In genomic region chr12:56137853-56138571, GRCh38 we compare ENCODE assay signal across 17 cellular contexts. TPM values are rescaled to one million over a fixed set of nuclear protein-coding genes. Genes with fewer than 3 reads are reported as not detected.
A peak's percentile ranks its signal among the peaks of the same experiment; 100 is the strongest.
DNase-seq lines count a peak whose midpoint lies in the region; ATAC-seq, FAIRE-seq and TF ChIP-seq lines count a peak whose summit lies in the region.
"Had no signal": no experiment of that assay in that cellular context is flagged by ENCODE, and none has a peak within 500 bp of the region (broad histone marks: within the 10 kb centered on the region; RNA-seq: fewer than 3 reads in every experiment).

No MANE protein-coding gene starts in this region.

- H2AFZ ChIP-seq in HepG2 (ENCODE audit: low read length), result no peak overlapping the region
- H2AFZ ChIP-seq: hepatocyte, parathyroid adenoma had no signal

- no peaks in the 10 kb centered on the region for H3K27me3 ChIP-seq in HepG2 (ENCODE audit: control insufficient read depth in 1 of 2, insufficient read depth in 2 of 2, low read length in 2 of 2)
- no peaks in the 10 kb centered on the region for H3K27me3 ChIP-seq in right lobe of liver
- no peaks in the 10 kb centered on the region for H3K27me3 ChIP-seq in thymus (ENCODE audit: control insufficient read depth, insufficient read depth)
- no peaks in the 10 kb centered on the region for H3K27me3 ChIP-seq in HAP-1 (ENCODE audit: low read depth)
- H3K27me3 ChIP-seq: hepatocyte, uterus had no signal

- BruUV-seq in HepG2 (replicated peaks; lab: Mats Ljungman, UMichigan), result no TSS peak

- no peak overlapping the region for H3K4me2 ChIP-seq in HepG2 (ENCODE audit: low read depth, low read length)
- H3K4me2 ChIP-seq: hepatocyte, KMS-11, smooth muscle cell had no signal

- H3K36me3 Mint-ChIP-seq in activated T-helper 17 cell treated with anti-CD3 and anti-CD28 coated beads, Interleukin-2, amount 50 U/mL, for 72 hours (ENCODE audit: low read depth), result peaks cover 99% of the 10 kb centered on the region

- peak overlapping the region; percentile 73 for H3K27ac Mint-ChIP-seq in activated T-helper 17 cell treated with anti-CD3 and anti-CD28 coated beads, Interleukin-2, amount 50 U/mL, for 72 hours

- no peak for TF ChIP-seq RAD21 in HepG2 (CRISPR knock-in tag; IDR thresholded peaks at IDR 0.05)

- POLR2A ChIA-PET in HepG2 (lab: Yijun Ruan, JAX), result interaction anchor here (2.1 kb wide), 1 partner anchor 10 kb away, joined by 6 read pairs; the partner anchor contains the start of gene ESYT1

- H4K20me1 ChIP-seq in HepG2 (ENCODE audit: insufficient read depth, low read length), result no peaks in the 10 kb centered on the region

- no peak for TF ChIP-seq EP300 in HepG2 (IDR thresholded peaks at IDR 0.05; ENCODE audit: low read depth in 2 of 2, low read length in 2 of 2)
- TF ChIP-seq EP300 in HepG2 (CRISPR knock-in tag; IDR thresholded peaks at IDR 0.05; ENCODE audit: borderline replicate concordance), result no peak

- in situ Hi-C loops in HepG2 (cut with HindIII; ENCODE audit: extremely low pct_ligation_motif_present, low pct_unique_long_range_greater_than_20kb), result no loop called here
- in situ Hi-C loops in HAP-1 (cut with MboI; ENCODE audit: low sequenced_read_pairs), result no loop called here

- H3K4me1 ChIP-seq in HepG2 (ENCODE audit: insufficient read depth, low read length) (no peaks in the 10 kb centered on the region), right lobe of liver (no peaks in the 10 kb centered on the region), thymus (ENCODE audit: control insufficient read depth, insufficient read depth, low read length) (no peaks in the 10 kb centered on the region), HAP-1 (no peaks in the 10 kb centered on the region)
- H3K4me1 ChIP-seq: parathyroid adenoma, uterus had no signal

- CTCF ChIA-PET in HepG2 (lab: Yijun Ruan, JAX; ENCODE audit: low intra/inter-chr PET ratio, low total read pairs), result no interaction called here

- H3K79me2 ChIP-seq in HepG2 (ENCODE audit: insufficient read depth, low read length), result no peaks in the 10 kb centered on the region
- H3K79me2 ChIP-seq: hepatocyte, parathyroid adenoma had no signal

- H3K36me3 ChIP-seq in HepG2 (replicated peaks in 1 of 2; ENCODE audit: control insufficient read depth in 1 of 2, insufficient read depth in 2 of 2, low read length in 2 of 2), result peaks cover 17 to 73% of the 10 kb centered on the region in 2 experiments
- peaks cover 4 to 91% (median 41%) of the 10 kb centered on the region in 4 donors for H3K36me3 ChIP-seq in right lobe of liver
- peaks cover 64% of the 10 kb centered on the region for H3K36me3 ChIP-seq in thymus (ENCODE audit: control insufficient read depth, insufficient read depth)
- peaks cover 85% of the 10 kb centered on the region for H3K36me3 ChIP-seq in HAP-1 (replicated peaks)
- H3K36me3 ChIP-seq: uterus had no signal

- peaks cover 18% of the 10 kb centered on the region for H3K4me1 Mint-ChIP-seq in activated T-helper 17 cell treated with anti-CD3 and anti-CD28 coated beads, Interleukin-2, amount 50 U/mL, for 72 hours

- peak overlapping the region; percentile 17 for H3K4me3 Mint-ChIP-seq in activated T-helper 17 cell treated with anti-CD3 and anti-CD28 coated beads, Interleukin-2, amount 50 U/mL, for 72 hours

- no peak for ATAC-seq in HepG2
- no peak for ATAC-seq in right lobe of liver
- no peak for ATAC-seq in activated T-helper 17 cell treated with anti-CD3 and anti-CD28 coated beads, Interleukin-2, amount 50 U/mL, for 72 hours (replicated peaks)
- ATAC-seq: left cardiac atrium; stimulated activated naive CD8-positive, alpha-beta T cell treated with anti-CD3 and anti-CD28 coated beads, Interleukin-15, Interleukin-2, amounts not matched to agents 100 U/mL and 50 U/mL, for 24 hours had no signal

- H3K27me3 Mint-ChIP-seq in activated T-helper 17 cell treated with anti-CD3 and anti-CD28 coated beads, Interleukin-2, amount 50 U/mL, for 72 hours, result no peaks in the 10 kb centered on the region

- 96% methylated on average over 13 of the region's 14 CpGs for WGBS in HepG2 (ENCODE audit: low lambda C conversion rate)
- 95% methylated on average over 10 of the region's 14 CpGs for WGBS in right lobe of liver (ENCODE audit: insufficient coverage, low coverage, low lambda C conversion rate, missing lambda C conversion rate)
- whole genome bisulfite sequencing in thymus, result 95% methylated on average over 14 of the region's 14 CpGs

- H3K27ac ChIP-seq in HepG2 (ENCODE audit: extremely low read length, insufficient read depth, low read length), result no peak overlapping the region
- no peak overlapping the region for H3K27ac ChIP-seq in right lobe of liver
- peak overlapping the region; percentile 61 for H3K27ac ChIP-seq in thymus (ENCODE audit: low read depth)
- H3K27ac ChIP-seq: hepatocyte, KMS-11, parathyroid adenoma, uterus had no signal

- H3K4me3 ChIP-seq in HepG2 (replicated peaks in 1 of 3; ENCODE audit: insufficient read depth in 1 of 3, low read depth in 2 of 3, low read length in 3 of 3) (no peak overlapping the region), right lobe of liver (no peak overlapping the region), thymus (ENCODE audit: low read length) (no peak overlapping the region), HAP-1 (no peak overlapping the region)
- H3K4me3 ChIP-seq: hepatocyte, smooth muscle cell, uterus had no signal

- no peak for DNase-seq in HepG2 (ENCODE audit: low spot score)
- DNase-seq in right lobe of liver, result no peak
- no peak for DNase-seq in NCI-H82 (lab: John Stamatoyannopoulos, UW)
- no peak for DNase-seq in HAP-1 (ENCODE audit: low spot score in 2 of 2)
- DNase-seq: activated CD4-positive, alpha-beta T cell treated with anti-CD3 and anti-CD28 coated beads for 1 hour; activated gamma-delta T cell; left cardiac atrium; NCI-H1105 treated with DMSO at 0.1 percent for 48 hours; NK-92 treated with Interleukin-12 subunit alpha and Interleukin-12 subunit beta, amount 100 ng/mL, for 24 hours; stimulated activated naive CD8-positive, alpha-beta T cell treated with anti-CD3 and anti-CD28 coated beads, Interleukin-15, Interleukin-2, amounts not matched to agents 100 U/mL and 50 U/mL, for 24 hours; uterus had no signal

- H3K9me3 ChIP-seq in HepG2 (ENCODE audit: low read length) (no peaks in the 10 kb centered on the region), right lobe of liver (no peaks in the 10 kb centered on the region), thymus (ENCODE audit: control insufficient read depth) (no peaks in the 10 kb centered on the region), HAP-1 (no peaks in the 10 kb centered on the region)
- H3K9me3 ChIP-seq: uterus had no signal

- TF ChIP-seq CTCF in HepG2 (CRISPR knock-in tag; IDR thresholded peaks at IDR 0.05) (no peak), right lobe of liver (IDR thresholded peaks at IDR 0.05) (no peak)

- no peak for TF ChIP-seq POLR2A in HepG2 (IDR thresholded peaks at IDR 0.05; ENCODE audit: insufficient read depth in 1 of 2, low read depth in 2 of 2, low read length in 2 of 2)
- no peak for TF ChIP-seq POLR2A in right lobe of liver (IDR thresholded peaks at IDR 0.05)

- intact Hi-C loops in HepG2 (cut with micrococcal nuclease; ENCODE audit: unreplicated experiment), result no loop called here
- intact Hi-C loops in right lobe of liver (cut with DNase I), result no loop called here

- H3K9me3 Mint-ChIP-seq in activated T-helper 17 cell treated with anti-CD3 and anti-CD28 coated beads, Interleukin-2, amount 50 U/mL, for 72 hours, result no peaks in the 10 kb centered on the region

- FAIRE-seq in HepG2 (lab: Jason Lieb, UNC), result no peak

- H3K9ac ChIP-seq in HepG2 (ENCODE audit: insufficient read depth, low read depth, low read length), result no peak overlapping the region
- H3K9ac ChIP-seq: KMS-11, parathyroid adenoma had no signal

RNA-seq across cellular contexts. Expression of gene ESYT1, which starts 9.9 kb away (rescaled TPM):
- total RNA-seq in HepG2 (2016; rRNA removed; fragmentation: Illumina TruSeq; extraction: Trizol), result 30.1 and 66.9 TPM in 2 replicates
- 6.1 and 7.8 TPM in 2 replicates for total RNA-seq in HepG2 (2016; cell fraction: cytosol; rRNA removed; fragmentation: Illumina TruSeq; extraction: Trizol; ENCODE audit: low read depth)
- 27.6 and 70.9 TPM in 2 replicates for total RNA-seq in HepG2 (2016; cell fraction: insoluble cytoplasmic fraction; rRNA removed; fragmentation: Illumina TruSeq; extraction: Trizol)
- 12.4 and 14.5 TPM in 2 replicates for total RNA-seq in HepG2 (2016; cell fraction: membrane; rRNA removed; fragmentation: Illumina TruSeq; extraction: Trizol)
- total RNA-seq in HepG2 (2016; cell fraction: nucleus; rRNA removed; fragmentation: Illumina TruSeq; extraction: Trizol), result 74.2 and 79.4 TPM in 2 replicates
- 71.0 and 80.1 TPM in 2 replicates for polyA plus RNA-seq in HepG2 (2011; rRNA removed)
- polyA plus RNA-seq in HepG2 (2011; cell fraction: cytosol; rRNA removed), result 65.6 and 71.7 TPM in 2 replicates
- 144 and 146 TPM in 2 replicates for polyA plus RNA-seq in HepG2 (2011; cell fraction: nucleus; rRNA removed)
- 27.6 and 29.6 TPM in 2 replicates for polyA plus RNA-seq in HepG2 (2012)
- polyA plus RNA-seq in HepG2 (2016; cell fraction: cytosol; fragmentation: Illumina TruSeq; extraction: Trizol; ENCODE audit: low read depth), result 4.5 and 6.5 TPM in 2 replicates
- 22.5 and 29.6 TPM in 2 replicates for polyA plus RNA-seq in HepG2 (2016; cell fraction: insoluble cytoplasmic fraction; fragmentation: Illumina TruSeq; extraction: Trizol; ENCODE audit: low read depth)
- 9.2 and 9.6 TPM in 2 replicates for polyA plus RNA-seq in HepG2 (2016; cell fraction: membrane; fragmentation: Illumina TruSeq; extraction: Trizol; ENCODE audit: low read depth)
- 105 and 109 TPM in 2 replicates for polyA plus RNA-seq in HepG2 (2016; cell fraction: nucleus; fragmentation: Illumina TruSeq; extraction: Trizol; ENCODE audit: insufficient read depth, low read depth)
- 191 and 267 TPM in 2 replicates for polyA minus RNA-seq in HepG2 (2011; rRNA and poly(A)+ RNA removed; ENCODE audit: low replicate concordance)
- 75.6 and 84.1 TPM in 2 replicates for polyA minus RNA-seq in HepG2 (2011; cell fraction: cytosol; rRNA and poly(A)+ RNA removed)
- polyA minus RNA-seq in HepG2 (2011; cell fraction: nucleus; rRNA and poly(A)+ RNA removed), result 47.8 and 73.0 TPM in 2 replicates
- 100 to 1,000 TPM in 1 of 6 experiments, 10 to 100 TPM in 5; 56.5 to 117 (median 70.3) TPM for total RNA-seq in right lobe of liver
- total RNA-seq in activated T-helper 17 cell treated with anti-CD3 and anti-CD28 coated beads, Interleukin-2, amount 50 U/mL, for 72 hours, result 100 to 1,000 TPM; 234 to 236 TPM
- polyA plus RNA-seq in thymus, result 39.2 TPM

RNA-seq across cellular contexts. Expression of gene MYL6B, which starts 14.4 kb away (rescaled TPM):
- total RNA-seq in HepG2 (2016; rRNA removed; fragmentation: Illumina TruSeq; extraction: Trizol) (75.7 and 76.5 TPM in 2 replicates), right lobe of liver (10 to 100 TPM in 5 of 6 experiments, 1 to 10 TPM in 1; 4.9 to 18.7 (median 12.6) TPM)
- 325 and 392 TPM in 2 replicates for total RNA-seq in HepG2 (2016; cell fraction: cytosol; rRNA removed; fragmentation: Illumina TruSeq; extraction: Trizol; ENCODE audit: low read depth)
- 64.5 and 75.8 TPM in 2 replicates for total RNA-seq in HepG2 (2016; cell fraction: insoluble cytoplasmic fraction; rRNA removed; fragmentation: Illumina TruSeq; extraction: Trizol)
- total RNA-seq in HepG2 (2016; cell fraction: membrane; rRNA removed; fragmentation: Illumina TruSeq; extraction: Trizol), result 194 and 230 TPM in 2 replicates
- total RNA-seq in HepG2 (2016; cell fraction: nucleus; rRNA removed; fragmentation: Illumina TruSeq; extraction: Trizol), result 25.1 and 31.8 TPM in 2 replicates
- polyA plus RNA-seq in HepG2 (2011; rRNA removed) (81.4 and 88.7 TPM in 2 replicates), thymus (60.9 TPM)
- 101 and 116 TPM in 2 replicates for polyA plus RNA-seq in HepG2 (2011; cell fraction: cytosol; rRNA removed)
- polyA plus RNA-seq in HepG2 (2011; cell fraction: nucleus; rRNA removed), result 53.0 and 71.7 TPM in 2 replicates
- polyA plus RNA-seq in HepG2 (2012), result 71.1 and 77.9 TPM in 2 replicates
- polyA plus RNA-seq in HepG2 (2016; cell fraction: cytosol; fragmentation: Illumina TruSeq; extraction: Trizol; ENCODE audit: low read depth), result 374 and 492 TPM in 2 replicates
- 78.1 and 85.3 TPM in 2 replicates for polyA plus RNA-seq in HepG2 (2016; cell fraction: insoluble cytoplasmic fraction; fragmentation: Illumina TruSeq; extraction: Trizol; ENCODE audit: low read depth)
- 220 and 254 TPM in 2 replicates for polyA plus RNA-seq in HepG2 (2016; cell fraction: membrane; fragmentation: Illumina TruSeq; extraction: Trizol; ENCODE audit: low read depth)
- 77.1 and 86.6 TPM in 2 replicates for polyA plus RNA-seq in HepG2 (2016; cell fraction: nucleus; fragmentation: Illumina TruSeq; extraction: Trizol; ENCODE audit: insufficient read depth, low read depth)
- polyA minus RNA-seq in HepG2 (2011; rRNA and poly(A)+ RNA removed; ENCODE audit: low replicate concordance), result 23.8 and 38.6 TPM in 2 replicates
- polyA minus RNA-seq in HepG2 (2011; cell fraction: cytosol; rRNA and poly(A)+ RNA removed), result 16.8 and 20.3 TPM in 2 replicates
- 14.3 and 20.6 TPM in 2 replicates for polyA minus RNA-seq in HepG2 (2011; cell fraction: nucleus; rRNA and poly(A)+ RNA removed)
- total RNA-seq in activated T-helper 17 cell treated with anti-CD3 and anti-CD28 coated beads, Interleukin-2, amount 50 U/mL, for 72 hours, result 100 to 1,000 TPM in 1 of 2 donors, 10 to 100 TPM in 1; 96.9 to 114 TPM

RNA-seq across cellular contexts. Expression of gene ZC3H10, which starts 19.9 kb away (rescaled TPM):
- total RNA-seq in HepG2 (2016; rRNA removed; fragmentation: Illumina TruSeq; extraction: Trizol) (1.9 and 2.3 TPM in 2 replicates), right lobe of liver (1 to 10 TPM; 1.7 to 5.4 (median 3.2) TPM)
- total RNA-seq in HepG2 (2016; cell fraction: cytosol; rRNA removed; fragmentation: Illumina TruSeq; extraction: Trizol; ENCODE audit: low read depth), result 3.2 and 3.7 TPM in 2 replicates
- 1.6 and 2.5 TPM in 2 replicates for total RNA-seq in HepG2 (2016; cell fraction: insoluble cytoplasmic fraction; rRNA removed; fragmentation: Illumina TruSeq; extraction: Trizol)
- total RNA-seq in HepG2 (2016; cell fraction: membrane; rRNA removed; fragmentation: Illumina TruSeq; extraction: Trizol), result 2.0 and 3.1 TPM in 2 replicates
- total RNA-seq in HepG2 (2016; cell fraction: nucleus; rRNA removed; fragmentation: Illumina TruSeq; extraction: Trizol), result 2.9 and 4.3 TPM in 2 replicates
- polyA plus RNA-seq in HepG2 (2011; rRNA removed) (0.70 and 0.98 TPM in 2 replicates), thymus (3.1 TPM)
- polyA plus RNA-seq in HepG2 (2011; cell fraction: cytosol; rRNA removed), result 0.58 and 0.59 TPM in 2 replicates
- 2.0 and 2.3 TPM in 2 replicates for polyA plus RNA-seq in HepG2 (2011; cell fraction: nucleus; rRNA removed)
- polyA plus RNA-seq in HepG2 (2012), result 0.99 and 1.0 TPM in 2 replicates
- 0.17 and 0.23 TPM in 2 replicates for polyA plus RNA-seq in HepG2 (2016; cell fraction: cytosol; fragmentation: Illumina TruSeq; extraction: Trizol; ENCODE audit: low read depth)
- 1.2 and 1.5 TPM in 2 replicates for polyA plus RNA-seq in HepG2 (2016; cell fraction: insoluble cytoplasmic fraction; fragmentation: Illumina TruSeq; extraction: Trizol; ENCODE audit: low read depth)
- 0.38 and 0.55 TPM in 2 replicates for polyA plus RNA-seq in HepG2 (2016; cell fraction: membrane; fragmentation: Illumina TruSeq; extraction: Trizol; ENCODE audit: low read depth)
- polyA plus RNA-seq in HepG2 (2016; cell fraction: nucleus; fragmentation: Illumina TruSeq; extraction: Trizol; ENCODE audit: insufficient read depth, low read depth), result 2.3 and 2.8 TPM in 2 replicates
- 5.6 and 16.3 TPM in 2 replicates for polyA minus RNA-seq in HepG2 (2011; rRNA and poly(A)+ RNA removed; ENCODE audit: low replicate concordance)
- 1.8 and 2.6 TPM in 2 replicates for polyA minus RNA-seq in HepG2 (2011; cell fraction: cytosol; rRNA and poly(A)+ RNA removed)
- polyA minus RNA-seq in HepG2 (2011; cell fraction: nucleus; rRNA and poly(A)+ RNA removed), result 8.6 and 8.8 TPM in 2 replicates
- total RNA-seq in activated T-helper 17 cell treated with anti-CD3 and anti-CD28 coated beads, Interleukin-2, amount 50 U/mL, for 72 hours, result 1 to 10 TPM; 7.8 to 8.0 TPM

RNA-seq across cellular contexts. Expression of gene MYL6, which starts 20.1 kb away (rescaled TPM):
- 1,192 and 1,778 TPM in 2 replicates for total RNA-seq in HepG2 (2016; rRNA removed; fragmentation: Illumina TruSeq; extraction: Trizol)
- total RNA-seq in HepG2 (2016; cell fraction: cytosol; rRNA removed; fragmentation: Illumina TruSeq; extraction: Trizol; ENCODE audit: low read depth), result 428 and 482 TPM in 2 replicates
- total RNA-seq in HepG2 (2016; cell fraction: insoluble cytoplasmic fraction; rRNA removed; fragmentation: Illumina TruSeq; extraction: Trizol), result 1,256 and 1,894 TPM in 2 replicates
- 384 and 408 TPM in 2 replicates for total RNA-seq in HepG2 (2016; cell fraction: membrane; rRNA removed; fragmentation: Illumina TruSeq; extraction: Trizol)
- total RNA-seq in HepG2 (2016; cell fraction: nucleus; rRNA removed; fragmentation: Illumina TruSeq; extraction: Trizol), result 421 and 427 TPM in 2 replicates
- 983 and 1,127 TPM in 2 replicates for polyA plus RNA-seq in HepG2 (2011; rRNA removed)
- polyA plus RNA-seq in HepG2 (2011; cell fraction: cytosol; rRNA removed), result 1,443 and 1,577 TPM in 2 replicates
- polyA plus RNA-seq in HepG2 (2011; cell fraction: nucleus; rRNA removed), result 447 and 559 TPM in 2 replicates
- polyA plus RNA-seq in HepG2 (2012), result 597 and 749 TPM in 2 replicates
- polyA plus RNA-seq in HepG2 (2016; cell fraction: cytosol; fragmentation: Illumina TruSeq; extraction: Trizol; ENCODE audit: low read depth), result 405 and 433 TPM in 2 replicates
- polyA plus RNA-seq in HepG2 (2016; cell fraction: insoluble cytoplasmic fraction; fragmentation: Illumina TruSeq; extraction: Trizol; ENCODE audit: low read depth), result 1,500 and 1,664 TPM in 2 replicates
- 283 and 315 TPM in 2 replicates for polyA plus RNA-seq in HepG2 (2016; cell fraction: membrane; fragmentation: Illumina TruSeq; extraction: Trizol; ENCODE audit: low read depth)
- 579 and 630 TPM in 2 replicates for polyA plus RNA-seq in HepG2 (2016; cell fraction: nucleus; fragmentation: Illumina TruSeq; extraction: Trizol; ENCODE audit: insufficient read depth, low read depth)
- 230 and 730 TPM in 2 replicates for polyA minus RNA-seq in HepG2 (2011; rRNA and poly(A)+ RNA removed; ENCODE audit: low replicate concordance)
- 135 and 172 TPM in 2 replicates for polyA minus RNA-seq in HepG2 (2011; cell fraction: cytosol; rRNA and poly(A)+ RNA removed)
- 220 and 358 TPM in 2 replicates for polyA minus RNA-seq in HepG2 (2011; cell fraction: nucleus; rRNA and poly(A)+ RNA removed)
- total RNA-seq in right lobe of liver, result 100 to 1,000 TPM; 409 to 644 (median 490) TPM
- total RNA-seq in activated T-helper 17 cell treated with anti-CD3 and anti-CD28 coated beads, Interleukin-2, amount 50 U/mL, for 72 hours, result 1,000 to 10,000 TPM in 1 of 2 donors, 100 to 1,000 TPM in 1; 974 to 1,528 TPM
- polyA plus RNA-seq in thymus, result 2,137 TPM

RNA-seq across cellular contexts. Expression of gene RPL41, which starts 21.6 kb away (rescaled TPM):
- total RNA-seq in HepG2 (2016; rRNA removed; fragmentation: Illumina TruSeq; extraction: Trizol), result 4,012 and 4,443 TPM in 2 replicates
- 4,595 and 4,984 TPM in 2 replicates for total RNA-seq in HepG2 (2016; cell fraction: cytosol; rRNA removed; fragmentation: Illumina TruSeq; extraction: Trizol; ENCODE audit: low read depth)
- 3,905 and 4,309 TPM in 2 replicates for total RNA-seq in HepG2 (2016; cell fraction: insoluble cytoplasmic fraction; rRNA removed; fragmentation: Illumina TruSeq; extraction: Trizol)
- total RNA-seq in HepG2 (2016; cell fraction: membrane; rRNA removed; fragmentation: Illumina TruSeq; extraction: Trizol), result 8,921 and 9,031 TPM in 2 replicates
- total RNA-seq in HepG2 (2016; cell fraction: nucleus; rRNA removed; fragmentation: Illumina TruSeq; extraction: Trizol), result 1,404 and 1,661 TPM in 2 replicates
- 6,595 and 7,670 TPM in 2 replicates for polyA plus RNA-seq in HepG2 (2011; rRNA removed)
- polyA plus RNA-seq in HepG2 (2011; cell fraction: cytosol; rRNA removed), result 10,426 and 10,610 TPM in 2 replicates
- 2,744 and 3,913 TPM in 2 replicates for polyA plus RNA-seq in HepG2 (2011; cell fraction: nucleus; rRNA removed)
- 6,590 and 7,439 TPM in 2 replicates for polyA plus RNA-seq in HepG2 (2012)
- polyA plus RNA-seq in HepG2 (2016; cell fraction: cytosol; fragmentation: Illumina TruSeq; extraction: Trizol; ENCODE audit: low read depth), result 4,736 and 5,581 TPM in 2 replicates
- 3,730 and 4,210 TPM in 2 replicates for polyA plus RNA-seq in HepG2 (2016; cell fraction: insoluble cytoplasmic fraction; fragmentation: Illumina TruSeq; extraction: Trizol; ENCODE audit: low read depth)
- polyA plus RNA-seq in HepG2 (2016; cell fraction: membrane; fragmentation: Illumina TruSeq; extraction: Trizol; ENCODE audit: low read depth), result 7,715 and 8,246 TPM in 2 replicates
- polyA plus RNA-seq in HepG2 (2016; cell fraction: nucleus; fragmentation: Illumina TruSeq; extraction: Trizol; ENCODE audit: insufficient read depth, low read depth), result 2,380 and 2,524 TPM in 2 replicates
- 1,172 and 2,100 TPM in 2 replicates for polyA minus RNA-seq in HepG2 (2011; rRNA and poly(A)+ RNA removed; ENCODE audit: low replicate concordance)
- polyA minus RNA-seq in HepG2 (2011; cell fraction: cytosol; rRNA and poly(A)+ RNA removed), result 821 and 951 TPM in 2 replicates
- 395 and 501 TPM in 2 replicates for polyA minus RNA-seq in HepG2 (2011; cell fraction: nucleus; rRNA and poly(A)+ RNA removed)
- 1,000 to 10,000 TPM in 4 of 6 experiments, 100 to 1,000 TPM in 2; 516 to 1,547 (median 1,257) TPM for total RNA-seq in right lobe of liver
- total RNA-seq in activated T-helper 17 cell treated with anti-CD3 and anti-CD28 coated beads, Interleukin-2, amount 50 U/mL, for 72 hours, result 1,000 to 10,000 TPM; 4,564 to 4,582 TPM
- polyA plus RNA-seq in thymus, result 5,569 TPM
